ENCODE assay signal across 1 cellular context in the genomic region with DNA sequence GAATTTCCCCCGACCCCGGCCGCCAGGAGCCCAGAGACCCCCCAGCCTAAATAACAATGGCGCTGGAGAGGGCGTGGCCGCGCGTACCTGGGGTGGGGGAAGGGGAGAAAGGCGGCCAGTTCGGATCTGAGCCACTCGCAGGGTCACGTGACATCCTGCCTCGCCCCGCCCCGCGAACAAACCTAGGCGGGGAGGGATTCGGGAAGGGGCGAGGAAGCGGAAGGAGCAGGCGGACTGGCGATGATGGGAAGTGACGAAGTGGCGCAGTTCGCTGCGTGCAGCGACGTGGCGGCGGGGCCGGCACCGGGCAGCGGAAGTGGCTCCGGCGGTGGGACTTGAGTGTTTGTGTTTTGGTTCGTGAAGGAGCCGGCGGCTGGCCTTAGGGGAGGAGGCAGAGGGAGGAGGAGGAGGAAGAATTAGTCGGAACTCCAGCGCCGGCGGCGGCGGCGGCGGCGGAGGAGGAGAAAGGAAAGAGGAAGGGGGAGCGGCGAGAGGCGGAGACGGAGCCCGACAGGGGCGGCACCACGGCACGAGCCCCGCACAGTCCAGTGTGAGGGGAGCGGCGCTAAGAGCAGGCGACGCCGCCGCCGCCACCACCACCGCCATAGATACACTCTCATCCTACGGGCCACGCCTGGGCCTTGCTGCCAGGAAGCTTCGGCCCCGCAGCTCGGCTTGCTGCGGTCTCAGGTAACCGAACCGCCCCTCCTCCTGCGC.
TF ChIP-seq lines count a peak whose summit lies in the region.

A gene with protein sequence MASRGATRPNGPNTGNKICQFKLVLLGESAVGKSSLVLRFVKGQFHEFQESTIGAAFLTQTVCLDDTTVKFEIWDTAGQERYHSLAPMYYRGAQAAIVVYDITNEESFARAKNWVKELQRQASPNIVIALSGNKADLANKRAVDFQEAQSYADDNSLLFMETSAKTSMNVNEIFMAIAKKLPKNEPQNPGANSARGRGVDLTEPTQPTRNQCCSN (plus strand): TSS at position 266 of the 717 bp plus-strand sequence. CDS start 3,802 bp downstream, outside the sequence.

TF ChIP-seq in K562, 482 proteins besides CTCF, POLR2A, EP300 and RAD21 (continued from another document and continues in another):
- TF ChIP-seq, protein P1, sequence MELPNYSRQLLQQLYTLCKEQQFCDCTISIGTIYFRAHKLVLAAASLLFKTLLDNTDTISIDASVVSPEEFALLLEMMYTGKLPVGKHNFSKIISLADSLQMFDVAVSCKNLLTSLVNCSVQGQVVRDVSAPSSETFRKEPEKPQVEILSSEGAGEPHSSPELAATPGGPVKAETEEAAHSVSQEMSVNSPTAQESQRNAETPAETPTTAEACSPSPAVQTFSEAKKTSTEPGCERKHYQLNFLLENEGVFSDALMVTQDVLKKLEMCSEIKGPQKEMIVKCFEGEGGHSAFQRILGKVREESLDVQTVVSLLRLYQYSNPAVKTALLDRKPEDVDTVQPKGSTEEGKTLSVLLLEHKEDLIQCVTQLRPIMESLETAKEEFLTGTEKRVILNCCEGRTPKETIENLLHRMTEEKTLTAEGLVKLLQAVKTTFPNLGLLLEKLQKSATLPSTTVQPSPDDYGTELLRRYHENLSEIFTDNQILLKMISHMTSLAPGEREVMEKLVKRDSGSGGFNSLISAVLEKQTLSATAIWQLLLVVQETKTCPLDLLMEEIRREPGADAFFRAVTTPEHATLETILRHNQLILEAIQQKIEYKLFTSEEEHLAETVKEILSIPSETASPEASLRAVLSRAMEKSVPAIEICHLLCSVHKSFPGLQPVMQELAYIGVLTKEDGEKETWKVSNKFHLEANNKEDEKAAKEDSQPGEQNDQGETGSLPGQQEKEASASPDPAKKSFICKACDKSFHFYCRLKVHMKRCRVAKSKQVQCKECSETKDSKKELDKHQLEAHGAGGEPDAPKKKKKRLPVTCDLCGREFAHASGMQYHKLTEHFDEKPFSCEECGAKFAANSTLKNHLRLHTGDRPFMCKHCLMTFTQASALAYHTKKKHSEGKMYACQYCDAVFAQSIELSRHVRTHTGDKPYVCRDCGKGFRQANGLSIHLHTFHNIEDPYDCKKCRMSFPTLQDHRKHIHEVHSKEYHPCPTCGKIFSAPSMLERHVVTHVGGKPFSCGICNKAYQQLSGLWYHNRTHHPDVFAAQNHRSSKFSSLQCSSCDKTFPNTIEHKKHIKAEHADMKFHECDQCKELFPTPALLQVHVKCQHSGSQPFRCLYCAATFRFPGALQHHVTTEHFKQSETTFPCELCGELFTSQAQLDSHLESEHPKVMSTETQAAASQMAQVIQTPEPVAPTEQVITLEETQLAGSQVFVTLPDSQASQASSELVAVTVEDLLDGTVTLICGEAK (IDR thresholded peaks at IDR 0.05), result peak; percentile 98
- TF ChIP-seq, protein P1 (CRISPR knock-in tag; IDR thresholded peaks at IDR 0.05), result no peak
- TF ChIP-seq, protein P2, sequence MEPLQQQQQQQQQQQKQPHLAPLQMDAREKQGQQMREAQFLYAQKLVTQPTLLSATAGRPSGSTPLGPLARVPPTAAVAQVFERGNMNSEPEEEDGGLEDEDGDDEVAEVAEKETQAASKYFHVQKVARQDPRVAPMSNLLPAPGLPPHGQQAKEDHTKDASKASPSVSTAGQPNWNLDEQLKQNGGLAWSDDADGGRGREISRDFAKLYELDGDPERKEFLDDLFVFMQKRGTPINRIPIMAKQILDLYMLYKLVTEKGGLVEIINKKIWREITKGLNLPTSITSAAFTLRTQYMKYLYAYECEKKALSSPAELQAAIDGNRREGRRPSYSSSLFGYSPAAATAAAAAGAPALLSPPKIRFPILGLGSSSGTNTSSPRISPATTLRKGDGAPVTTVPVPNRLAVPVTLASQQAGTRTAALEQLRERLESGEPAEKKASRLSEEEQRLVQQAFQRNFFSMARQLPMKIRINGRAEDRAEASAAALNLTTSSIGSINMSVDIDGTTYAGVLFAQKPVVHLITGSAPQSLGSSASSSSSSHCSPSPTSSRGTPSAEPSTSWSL (CRISPR knock-in tag; IDR thresholded peaks at IDR 0.05; ENCODE audit: borderline replicate concordance), result no peak
- TF ChIP-seq, protein P3, sequence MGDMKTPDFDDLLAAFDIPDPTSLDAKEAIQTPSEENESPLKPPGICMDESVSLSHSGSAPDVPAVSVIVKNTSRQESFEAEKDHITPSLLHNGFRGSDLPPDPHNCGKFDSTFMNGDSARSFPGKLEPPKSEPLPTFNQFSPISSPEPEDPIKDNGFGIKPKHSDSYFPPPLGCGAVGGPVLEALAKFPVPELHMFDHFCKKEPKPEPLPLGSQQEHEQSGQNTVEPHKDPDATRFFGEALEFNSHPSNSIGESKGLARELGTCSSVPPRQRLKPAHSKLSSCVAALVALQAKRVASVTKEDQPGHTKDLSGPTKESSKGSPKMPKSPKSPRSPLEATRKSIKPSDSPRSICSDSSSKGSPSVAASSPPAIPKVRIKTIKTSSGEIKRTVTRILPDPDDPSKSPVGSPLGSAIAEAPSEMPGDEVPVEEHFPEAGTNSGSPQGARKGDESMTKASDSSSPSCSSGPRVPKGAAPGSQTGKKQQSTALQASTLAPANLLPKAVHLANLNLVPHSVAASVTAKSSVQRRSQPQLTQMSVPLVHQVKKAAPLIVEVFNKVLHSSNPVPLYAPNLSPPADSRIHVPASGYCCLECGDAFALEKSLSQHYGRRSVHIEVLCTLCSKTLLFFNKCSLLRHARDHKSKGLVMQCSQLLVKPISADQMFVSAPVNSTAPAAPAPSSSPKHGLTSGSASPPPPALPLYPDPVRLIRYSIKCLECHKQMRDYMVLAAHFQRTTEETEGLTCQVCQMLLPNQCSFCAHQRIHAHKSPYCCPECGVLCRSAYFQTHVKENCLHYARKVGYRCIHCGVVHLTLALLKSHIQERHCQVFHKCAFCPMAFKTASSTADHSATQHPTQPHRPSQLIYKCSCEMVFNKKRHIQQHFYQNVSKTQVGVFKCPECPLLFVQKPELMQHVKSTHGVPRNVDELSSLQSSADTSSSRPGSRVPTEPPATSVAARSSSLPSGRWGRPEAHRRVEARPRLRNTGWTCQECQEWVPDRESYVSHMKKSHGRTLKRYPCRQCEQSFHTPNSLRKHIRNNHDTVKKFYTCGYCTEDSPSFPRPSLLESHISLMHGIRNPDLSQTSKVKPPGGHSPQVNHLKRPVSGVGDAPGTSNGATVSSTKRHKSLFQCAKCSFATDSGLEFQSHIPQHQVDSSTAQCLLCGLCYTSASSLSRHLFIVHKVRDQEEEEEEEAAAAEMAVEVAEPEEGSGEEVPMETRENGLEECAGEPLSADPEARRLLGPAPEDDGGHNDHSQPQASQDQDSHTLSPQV (IDR thresholded peaks at IDR 0.05), result no peak
- TF ChIP-seq, protein P4, sequence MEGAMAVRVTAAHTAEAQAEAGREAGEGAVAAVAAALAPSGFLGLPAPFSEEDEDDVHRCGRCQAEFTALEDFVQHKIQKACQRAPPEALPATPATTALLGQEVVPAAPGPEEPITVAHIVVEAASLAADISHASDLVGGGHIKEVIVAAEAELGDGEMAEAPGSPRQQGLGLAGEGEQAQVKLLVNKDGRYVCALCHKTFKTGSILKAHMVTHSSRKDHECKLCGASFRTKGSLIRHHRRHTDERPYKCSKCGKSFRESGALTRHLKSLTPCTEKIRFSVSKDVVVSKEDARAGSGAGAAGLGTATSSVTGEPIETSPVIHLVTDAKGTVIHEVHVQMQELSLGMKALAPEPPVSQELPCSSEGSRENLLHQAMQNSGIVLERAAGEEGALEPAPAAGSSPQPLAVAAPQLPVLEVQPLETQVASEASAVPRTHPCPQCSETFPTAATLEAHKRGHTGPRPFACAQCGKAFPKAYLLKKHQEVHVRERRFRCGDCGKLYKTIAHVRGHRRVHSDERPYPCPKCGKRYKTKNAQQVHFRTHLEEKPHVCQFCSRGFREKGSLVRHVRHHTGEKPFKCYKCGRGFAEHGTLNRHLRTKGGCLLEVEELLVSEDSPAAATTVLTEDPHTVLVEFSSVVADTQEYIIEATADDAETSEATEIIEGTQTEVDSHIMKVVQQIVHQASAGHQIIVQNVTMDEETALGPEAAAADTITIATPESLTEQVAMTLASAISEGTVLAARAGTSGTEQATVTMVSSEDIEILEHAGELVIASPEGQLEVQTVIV (CRISPR knock-in tag; IDR thresholded peaks at IDR 0.05; ENCODE audit: borderline replicate concordance), result no peak
- TF ChIP-seq GABPA (tag; conservative IDR thresholded peaks at IDR 0.05; ENCODE audit: low read depth) (peak; percentile 97), ZFP36 (IDR thresholded peaks at IDR 0.05; ENCODE audit: low read depth, low read length, partially characterized antibody) (peak; percentile 5), ZNF212 (CRISPR knock-in tag; IDR thresholded peaks at IDR 0.05) (0 out of 2 replicates have a peak, but pooled peaks have one; percentile 1), SRSF1 (IDR thresholded peaks at IDR 0.05; ENCODE audit: low read depth, low read length) (0 out of 2 replicates have a peak, but pooled peaks have one; percentile 57), DACH1 (IDR thresholded peaks at IDR 0.05; ENCODE audit: partially characterized antibody) (no peak), ZNF239 (CRISPR knock-in tag; IDR thresholded peaks at IDR 0.05) (no peak), ELF1 (tag; IDR thresholded peaks at IDR 0.05) (peak; percentile 95), SNIP1 (IDR thresholded peaks at IDR 0.05; ENCODE audit: low read depth) (no peak), ZNF830 (CRISPR knock-in tag; IDR thresholded peaks at IDR 0.05) (0 out of 2 replicates have a peak, but pooled peaks have one; percentile 46), RBM34 (IDR thresholded peaks at IDR 0.05; ENCODE audit: borderline replicate concordance, insufficient read depth, low read length) (0 out of 2 replicates have a peak, but pooled peaks have one; percentile 54), ZNF436 (CRISPR knock-in tag; IDR thresholded peaks at IDR 0.05) (no peak), LARP7 (IDR thresholded peaks at IDR 0.05) (peak; percentile 83), RBM15 (IDR thresholded peaks at IDR 0.05; ENCODE audit: insufficient read depth, low read length) (no peak), ZNF644 (tag; IDR thresholded peaks at IDR 0.05; ENCODE audit: low read depth) (peak; percentile 76; the same call in 1 of the 2 replicates), SRSF9 (IDR thresholded peaks at IDR 0.05; ENCODE audit: borderline replicate concordance, low read depth, low read length) (no peak), SIN3B (IDR thresholded peaks at IDR 0.05; ENCODE audit: low read depth) (0 out of 2 replicates have a peak, but pooled peaks have one; percentile 38), ZBTB1 (CRISPR knock-in tag; IDR thresholded peaks at IDR 0.05; ENCODE audit: borderline replicate concordance, low read depth) (peak; percentile 99), TAF7 (tag; IDR thresholded peaks at IDR 0.05) (peak; percentile 44; the same call in 1 of the 2 replicates), ZKSCAN3 (CRISPR knock-in tag; IDR thresholded peaks at IDR 0.05) (no peak), ZC3H4 (CRISPR knock-in tag; IDR thresholded peaks at IDR 0.05; ENCODE audit: borderline replicate concordance) (no peak), CHCHD3 (CRISPR knock-in tag; IDR thresholded peaks at IDR 0.05) (no peak), EWSR1 (IDR thresholded peaks at IDR 0.05; ENCODE audit: borderline replicate concordance, low read depth, partially characterized antibody) (no peak), HMG20A (CRISPR knock-in tag; conservative IDR thresholded peaks at IDR 0.05) (no peak)
- TF ChIP-seq, protein P5, sequence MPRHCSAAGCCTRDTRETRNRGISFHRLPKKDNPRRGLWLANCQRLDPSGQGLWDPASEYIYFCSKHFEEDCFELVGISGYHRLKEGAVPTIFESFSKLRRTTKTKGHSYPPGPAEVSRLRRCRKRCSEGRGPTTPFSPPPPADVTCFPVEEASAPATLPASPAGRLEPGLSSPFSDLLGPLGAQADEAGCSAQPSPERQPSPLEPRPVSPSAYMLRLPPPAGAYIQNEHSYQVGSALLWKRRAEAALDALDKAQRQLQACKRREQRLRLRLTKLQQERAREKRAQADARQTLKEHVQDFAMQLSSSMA (CRISPR knock-in tag; IDR thresholded peaks at IDR 0.05), result no peak
- TF ChIP-seq, protein P6, sequence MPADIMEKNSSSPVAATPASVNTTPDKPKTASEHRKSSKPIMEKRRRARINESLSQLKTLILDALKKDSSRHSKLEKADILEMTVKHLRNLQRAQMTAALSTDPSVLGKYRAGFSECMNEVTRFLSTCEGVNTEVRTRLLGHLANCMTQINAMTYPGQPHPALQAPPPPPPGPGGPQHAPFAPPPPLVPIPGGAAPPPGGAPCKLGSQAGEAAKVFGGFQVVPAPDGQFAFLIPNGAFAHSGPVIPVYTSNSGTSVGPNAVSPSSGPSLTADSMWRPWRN (IDR thresholded peaks at IDR 0.05; ENCODE audit: low read depth), result no peak
- TF ChIP-seq, protein P7, sequence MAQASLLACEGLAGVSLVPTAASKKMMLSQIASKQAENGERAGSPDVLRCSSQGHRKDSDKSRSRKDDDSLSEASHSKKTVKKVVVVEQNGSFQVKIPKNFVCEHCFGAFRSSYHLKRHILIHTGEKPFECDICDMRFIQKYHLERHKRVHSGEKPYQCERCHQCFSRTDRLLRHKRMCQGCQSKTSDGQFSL (CRISPR knock-in tag; IDR thresholded peaks at IDR 0.05), result no peak
- TF ChIP-seq, protein P7 (tag; IDR thresholded peaks at IDR 0.05), result peak in 1 of 2 experiments; percentile 80; a peak in 2 of 4 replicates
